Comparison of ENCODE assay signal across 3 cellular contexts in the genomic region with DNA sequence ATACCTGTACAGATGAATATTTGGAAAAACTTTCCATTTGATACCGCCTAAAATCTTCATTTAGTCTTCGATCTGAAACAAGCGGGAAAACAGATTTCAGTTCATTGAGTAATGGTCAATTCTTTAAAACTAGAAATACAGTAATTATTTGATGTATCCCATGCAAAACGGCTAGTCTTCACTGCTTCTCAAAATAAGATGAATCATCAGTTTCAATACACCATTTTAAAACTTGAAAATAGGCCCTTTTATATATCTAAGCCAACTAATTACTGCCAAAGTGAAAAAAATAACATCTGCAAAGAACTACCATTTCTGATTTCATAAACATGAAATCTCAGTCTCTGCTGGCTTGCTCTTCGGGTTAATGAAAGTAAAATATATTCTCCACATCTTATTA.
TF ChIP-seq lines count a peak whose summit lies in the region.

No MANE protein-coding gene starts in this region.

TF ChIP-seq in A549, 52 proteins besides CTCF, POLR2A, EP300 and RAD21:
- TF ChIP-seq CEBPB (IDR thresholded peaks at IDR 0.05) (no peak), MAFK (IDR thresholded peaks at IDR 0.05; ENCODE audit: partially characterized antibody) (peak; percentile 41)

TF ChIP-seq in IMR-90, 13 proteins besides CTCF, POLR2A, EP300 and RAD21:
- TF ChIP-seq CHD1 (IDR thresholded peaks at IDR 0.05; ENCODE audit: low read depth, low read length) (no peak), RFX5 (IDR thresholded peaks at IDR 0.05; ENCODE audit: low read depth, low read length) (no peak), MAFK (IDR thresholded peaks at IDR 0.05; ENCODE audit: low read depth, low read length) (peak; percentile 39; the same call in 1 of the 2 replicates), MAZ (IDR thresholded peaks at IDR 0.05; ENCODE audit: borderline replicate concordance, low read depth, low read length) (no peak), MXI1 (IDR thresholded peaks at IDR 0.05; ENCODE audit: borderline replicate concordance, low read depth, low read length) (no peak), CEBPB (IDR thresholded peaks at IDR 0.05; ENCODE audit: low read depth, low read length) (no peak)
TF ChIP-seq in IMR-90: peak in this region for 1.

TF ChIP-seq in K562, 482 proteins besides CTCF, POLR2A, EP300 and RAD21:
- TF ChIP-seq BDP1 (IDR thresholded peaks at IDR 0.05; ENCODE audit: insufficient read depth, insufficient read length) = no peak
- TF ChIP-seq, protein P1, sequence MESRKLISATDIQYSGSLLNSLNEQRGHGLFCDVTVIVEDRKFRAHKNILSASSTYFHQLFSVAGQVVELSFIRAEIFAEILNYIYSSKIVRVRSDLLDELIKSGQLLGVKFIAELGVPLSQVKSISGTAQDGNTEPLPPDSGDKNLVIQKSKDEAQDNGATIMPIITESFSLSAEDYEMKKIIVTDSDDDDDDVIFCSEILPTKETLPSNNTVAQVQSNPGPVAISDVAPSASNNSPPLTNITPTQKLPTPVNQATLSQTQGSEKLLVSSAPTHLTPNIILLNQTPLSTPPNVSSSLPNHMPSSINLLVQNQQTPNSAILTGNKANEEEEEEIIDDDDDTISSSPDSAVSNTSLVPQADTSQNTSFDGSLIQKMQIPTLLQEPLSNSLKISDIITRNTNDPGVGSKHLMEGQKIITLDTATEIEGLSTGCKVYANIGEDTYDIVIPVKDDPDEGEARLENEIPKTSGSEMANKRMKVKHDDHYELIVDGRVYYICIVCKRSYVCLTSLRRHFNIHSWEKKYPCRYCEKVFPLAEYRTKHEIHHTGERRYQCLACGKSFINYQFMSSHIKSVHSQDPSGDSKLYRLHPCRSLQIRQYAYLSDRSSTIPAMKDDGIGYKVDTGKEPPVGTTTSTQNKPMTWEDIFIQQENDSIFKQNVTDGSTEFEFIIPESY (CRISPR knock-in tag; IDR thresholded peaks at IDR 0.05) = 0 out of 2 replicates have a peak, but pooled peaks have one; percentile 12
- TF ChIP-seq, protein P2, sequence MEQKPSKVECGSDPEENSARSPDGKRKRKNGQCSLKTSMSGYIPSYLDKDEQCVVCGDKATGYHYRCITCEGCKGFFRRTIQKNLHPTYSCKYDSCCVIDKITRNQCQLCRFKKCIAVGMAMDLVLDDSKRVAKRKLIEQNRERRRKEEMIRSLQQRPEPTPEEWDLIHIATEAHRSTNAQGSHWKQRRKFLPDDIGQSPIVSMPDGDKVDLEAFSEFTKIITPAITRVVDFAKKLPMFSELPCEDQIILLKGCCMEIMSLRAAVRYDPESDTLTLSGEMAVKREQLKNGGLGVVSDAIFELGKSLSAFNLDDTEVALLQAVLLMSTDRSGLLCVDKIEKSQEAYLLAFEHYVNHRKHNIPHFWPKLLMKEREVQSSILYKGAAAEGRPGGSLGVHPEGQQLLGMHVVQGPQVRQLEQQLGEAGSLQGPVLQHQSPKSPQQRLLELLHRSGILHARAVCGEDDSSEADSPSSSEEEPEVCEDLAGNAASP (IDR thresholded peaks at IDR 0.05) = no peak
- no peak for TF ChIP-seq RFX1 (IDR thresholded peaks at IDR 0.05)
- TF ChIP-seq RBM39 (optimal IDR thresholded peaks at IDR 0.05; ENCODE audit: low read depth, low read length) = no peak
- TF ChIP-seq, protein P3, sequence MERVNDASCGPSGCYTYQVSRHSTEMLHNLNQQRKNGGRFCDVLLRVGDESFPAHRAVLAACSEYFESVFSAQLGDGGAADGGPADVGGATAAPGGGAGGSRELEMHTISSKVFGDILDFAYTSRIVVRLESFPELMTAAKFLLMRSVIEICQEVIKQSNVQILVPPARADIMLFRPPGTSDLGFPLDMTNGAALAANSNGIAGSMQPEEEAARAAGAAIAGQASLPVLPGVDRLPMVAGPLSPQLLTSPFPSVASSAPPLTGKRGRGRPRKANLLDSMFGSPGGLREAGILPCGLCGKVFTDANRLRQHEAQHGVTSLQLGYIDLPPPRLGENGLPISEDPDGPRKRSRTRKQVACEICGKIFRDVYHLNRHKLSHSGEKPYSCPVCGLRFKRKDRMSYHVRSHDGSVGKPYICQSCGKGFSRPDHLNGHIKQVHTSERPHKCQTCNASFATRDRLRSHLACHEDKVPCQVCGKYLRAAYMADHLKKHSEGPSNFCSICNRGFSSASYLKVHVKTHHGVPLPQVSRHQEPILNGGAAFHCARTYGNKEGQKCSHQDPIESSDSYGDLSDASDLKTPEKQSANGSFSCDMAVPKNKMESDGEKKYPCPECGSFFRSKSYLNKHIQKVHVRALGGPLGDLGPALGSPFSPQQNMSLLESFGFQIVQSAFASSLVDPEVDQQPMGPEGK (CRISPR knock-in tag; IDR thresholded peaks at IDR 0.05; ENCODE audit: borderline replicate concordance) = no peak
- TF ChIP-seq C11orf30 (IDR thresholded peaks at IDR 0.05; ENCODE audit: low read depth) = peak; percentile 53; the same call in 1 of the 2 replicates
- no peak for TF ChIP-seq FOXP1 (CRISPR knock-in tag; IDR thresholded peaks at IDR 0.05)
- TF ChIP-seq HDGF (IDR thresholded peaks at IDR 0.05) = no peak
- 0 out of 2 replicates have a peak, but pooled peaks have one; percentile 15 for TF ChIP-seq MAFG (tag; conservative IDR thresholded peaks at IDR 0.05)
- TF ChIP-seq ZNF316 (IDR thresholded peaks at IDR 0.05) = peak; percentile 70
- no peak for TF ChIP-seq GATAD2A (IDR thresholded peaks at IDR 0.05)
- TF ChIP-seq MAFF (IDR thresholded peaks at IDR 0.05; ENCODE audit: low read length) = peak; percentile 25; the same call in 1 of the 2 replicates
- TF ChIP-seq, protein P4, sequence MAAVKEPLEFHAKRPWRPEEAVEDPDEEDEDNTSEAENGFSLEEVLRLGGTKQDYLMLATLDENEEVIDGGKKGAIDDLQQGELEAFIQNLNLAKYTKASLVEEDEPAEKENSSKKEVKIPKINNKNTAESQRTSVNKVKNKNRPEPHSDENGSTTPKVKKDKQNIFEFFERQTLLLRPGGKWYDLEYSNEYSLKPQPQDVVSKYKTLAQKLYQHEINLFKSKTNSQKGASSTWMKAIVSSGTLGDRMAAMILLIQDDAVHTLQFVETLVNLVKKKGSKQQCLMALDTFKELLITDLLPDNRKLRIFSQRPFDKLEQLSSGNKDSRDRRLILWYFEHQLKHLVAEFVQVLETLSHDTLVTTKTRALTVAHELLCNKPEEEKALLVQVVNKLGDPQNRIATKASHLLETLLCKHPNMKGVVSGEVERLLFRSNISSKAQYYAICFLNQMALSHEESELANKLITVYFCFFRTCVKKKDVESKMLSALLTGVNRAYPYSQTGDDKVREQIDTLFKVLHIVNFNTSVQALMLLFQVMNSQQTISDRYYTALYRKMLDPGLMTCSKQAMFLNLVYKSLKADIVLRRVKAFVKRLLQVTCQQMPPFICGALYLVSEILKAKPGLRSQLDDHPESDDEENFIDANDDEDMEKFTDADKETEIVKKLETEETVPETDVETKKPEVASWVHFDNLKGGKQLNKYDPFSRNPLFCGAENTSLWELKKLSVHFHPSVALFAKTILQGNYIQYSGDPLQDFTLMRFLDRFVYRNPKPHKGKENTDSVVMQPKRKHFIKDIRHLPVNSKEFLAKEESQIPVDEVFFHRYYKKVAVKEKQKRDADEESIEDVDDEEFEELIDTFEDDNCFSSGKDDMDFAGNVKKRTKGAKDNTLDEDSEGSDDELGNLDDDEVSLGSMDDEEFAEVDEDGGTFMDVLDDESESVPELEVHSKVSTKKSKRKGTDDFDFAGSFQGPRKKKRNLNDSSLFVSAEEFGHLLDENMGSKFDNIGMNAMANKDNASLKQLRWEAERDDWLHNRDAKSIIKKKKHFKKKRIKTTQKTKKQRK (IDR thresholded peaks at IDR 0.05; ENCODE audit: borderline replicate concordance, low read depth, low read length) = no peak
- TF ChIP-seq DNMT1 (IDR thresholded peaks at IDR 0.05) = no peak
- no peak for TF ChIP-seq BRF1 (IDR thresholded peaks at IDR 0.05; ENCODE audit: borderline replicate concordance, extremely low read depth, insufficient read length)
- TF ChIP-seq, protein P5, sequence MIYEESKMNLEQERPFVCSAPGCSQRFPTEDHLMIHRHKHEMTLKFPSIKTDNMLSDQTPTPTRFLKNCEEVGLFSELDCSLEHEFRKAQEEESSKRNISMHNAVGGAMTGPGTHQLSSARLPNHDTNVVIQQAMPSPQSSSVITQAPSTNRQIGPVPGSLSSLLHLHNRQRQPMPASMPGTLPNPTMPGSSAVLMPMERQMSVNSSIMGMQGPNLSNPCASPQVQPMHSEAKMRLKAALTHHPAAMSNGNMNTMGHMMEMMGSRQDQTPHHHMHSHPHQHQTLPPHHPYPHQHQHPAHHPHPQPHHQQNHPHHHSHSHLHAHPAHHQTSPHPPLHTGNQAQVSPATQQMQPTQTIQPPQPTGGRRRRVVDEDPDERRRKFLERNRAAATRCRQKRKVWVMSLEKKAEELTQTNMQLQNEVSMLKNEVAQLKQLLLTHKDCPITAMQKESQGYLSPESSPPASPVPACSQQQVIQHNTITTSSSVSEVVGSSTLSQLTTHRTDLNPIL (CRISPR knock-in tag; IDR thresholded peaks at IDR 0.05) = no peak
- no peak for TF ChIP-seq SMAD3 (CRISPR knock-in tag; conservative IDR thresholded peaks at IDR 0.05)
- no peak for TF ChIP-seq RBBP5 (IDR thresholded peaks at IDR 0.05; ENCODE audit: borderline replicate concordance, insufficient read depth, low read length, poor library complexity, severe bottlenecking)
- no peak for TF ChIP-seq ESRRB (CRISPR knock-in tag; IDR thresholded peaks at IDR 0.05; ENCODE audit: borderline replicate concordance)
- no peak for TF ChIP-seq ZNF239 (CRISPR knock-in tag; IDR thresholded peaks at IDR 0.05)
- no peak for TF ChIP-seq GTF2E2 (tag; IDR thresholded peaks at IDR 0.05)
